Comparison of ENCODE assay signal across 9 cellular contexts in the genomic region with DNA sequence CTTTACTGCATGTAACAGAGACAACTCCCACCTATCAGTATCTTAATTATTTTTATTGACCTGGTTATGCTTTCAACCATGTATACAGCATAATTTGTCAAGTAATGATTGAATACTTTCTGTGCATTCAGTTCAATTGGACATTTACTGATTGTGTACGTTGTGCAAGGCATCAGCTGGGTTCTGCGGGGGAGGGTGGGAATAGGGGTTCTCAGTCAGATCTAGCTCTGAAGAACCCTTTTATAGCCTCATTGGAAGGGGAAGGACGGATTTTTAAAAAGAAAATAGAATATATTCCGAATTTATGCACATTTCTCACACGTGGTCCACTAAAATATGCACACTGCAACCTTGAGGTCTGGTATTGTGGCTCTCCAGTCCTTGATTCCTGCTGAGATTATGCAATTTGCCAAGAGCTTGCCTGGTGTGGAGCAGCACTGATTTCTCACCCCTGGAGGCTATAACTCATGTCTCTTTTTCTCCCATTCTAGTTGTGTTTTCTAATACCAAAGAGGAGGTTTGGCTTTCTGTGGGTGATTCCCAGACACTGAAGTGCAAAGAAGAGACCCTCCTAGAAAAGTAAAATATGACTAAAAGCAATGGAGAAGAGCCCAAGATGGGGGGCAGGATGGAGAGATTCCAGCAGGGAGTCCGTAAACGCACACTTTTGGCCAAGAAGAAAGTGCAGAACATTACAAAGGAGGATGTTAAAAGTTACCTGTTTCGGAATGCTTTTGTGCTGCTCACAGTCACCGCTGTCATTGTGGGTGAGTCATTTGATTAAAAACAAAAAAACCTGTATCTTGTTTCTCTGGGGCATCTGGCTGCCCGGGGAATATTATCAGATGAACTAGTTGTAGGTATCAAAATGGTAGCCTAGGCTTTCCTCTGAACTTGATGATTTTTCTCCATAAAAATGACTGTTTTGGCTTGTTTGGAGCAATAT. TPM values are rescaled to one million over a fixed set of nuclear protein-coding genes. Genes with fewer than 3 reads are reported as not detected.
DNase-seq lines count a peak whose midpoint lies in the region; ATAC-seq, FAIRE-seq and TF ChIP-seq lines count a peak whose summit lies in the region.
"Had no signal": no experiment of that assay in that cellular context is flagged by ENCODE, and none has a peak within 500 bp of the region (broad histone marks: within the 10 kb centered on the region; RNA-seq: fewer than 3 reads in every experiment).

No MANE protein-coding gene starts in this region.

- peak overlapping the region; percentile 11 for H3K9ac ChIP-seq in trophoblast cell (ENCODE audit: low read length)

- peak overlapping the region; percentile 88 for H3K4me3 ChIP-seq in PC-9
- peak overlapping the region; percentile 8 for H3K4me3 ChIP-seq in trophoblast cell (ENCODE audit: low read depth, low read length)

- H2BK120ac ChIP-seq in trophoblast cell (ENCODE audit: insufficient read depth, low read length, poor library complexity), result no peak overlapping the region

- peaks cover 13% of the 10 kb centered on the region; the same call in 1 of the 2 replicates for H3K9me3 ChIP-seq in PC-9 (ENCODE audit: insufficient read depth, low read depth)
- no peaks in the 10 kb centered on the region for H3K9me3 ChIP-seq in trophoblast cell (ENCODE audit: insufficient read depth, low read depth, low read length)

- no peak for ATAC-seq in HG03045 (IDR thresholded peaks at IDR 0.05; ENCODE audit: unreplicated experiment)

- no peak for FAIRE-seq in GM19239 (lab: Jason Lieb, UNC)

- H3K4me1 ChIP-seq in PC-9 (replicated peaks; ENCODE audit: insufficient read depth) (peaks cover 54% of the 10 kb centered on the region), trophoblast cell (ENCODE audit: control insufficient read depth in 1 of 2, insufficient read depth in 2 of 2, low read length in 2 of 2) (peaks cover 5 to 11% of the 10 kb centered on the region in 2 experiments)

- H2BK5ac ChIP-seq in trophoblast cell (ENCODE audit: low read depth, low read length, poor library complexity), result no peak overlapping the region

- no peaks in the 10 kb centered on the region; the same call in 1 of the 2 replicates for H3K9me2 ChIP-seq in PC-9 (ENCODE audit: insufficient read depth)

- no peak for TF ChIP-seq CTCF in PC-9 (conservative IDR thresholded peaks at IDR 0.05)

- CTCF ChIA-PET in PC-9 (lab: Charles Lee), result no interaction called here

- no peak overlapping the region for H2BK12ac ChIP-seq in trophoblast cell (ENCODE audit: low read length)

- DNase-seq in EL (peak; percentile 45), PC-9 (peak in 1 of 2 experiments; percentile 80), fibroblast of peridontal ligament (ENCODE audit: extremely low read depth) (peak; percentile 58), trophoblast cell (peak in 1 of 2 donors; percentile 52), GM19239 (ENCODE audit: insufficient read length, low spot score) (no peak), NCI-H2171 (lab: John Stamatoyannopoulos, UW) (no peak), retina (no peak)
- DNase-seq: activated CD4-positive, alpha-beta T cell treated with anti-CD3 and anti-CD28 coated beads, Interleukin-2, amount 10 ng/mL, durations not matched to agents 24 days and 14 days had no signal

- POLR2A ChIA-PET in PC-9 (lab: Charles Lee; ENCODE audit: unreplicated experiment), result no interaction called here

- no peak overlapping the region for H3K14ac ChIP-seq in trophoblast cell (ENCODE audit: low read length)

- H3K4me2 ChIP-seq in PC-9 (peak overlapping the region; percentile 89), trophoblast cell (ENCODE audit: low read length) (peak overlapping the region; percentile 60)

- H4K12ac ChIP-seq in trophoblast cell (ENCODE audit: low read depth, low read length), result no peak overlapping the region

- H3K23ac ChIP-seq in trophoblast cell (ENCODE audit: low read length), result no peak overlapping the region

- H3K27me3 ChIP-seq in PC-9 (ENCODE audit: insufficient read depth, low read depth) (no peaks in the 10 kb centered on the region), trophoblast cell (ENCODE audit: insufficient read depth, low read length) (no peaks in the 10 kb centered on the region)

- H3K36me3 ChIP-seq in PC-9 (ENCODE audit: low read depth) (peaks cover 46% of the 10 kb centered on the region), trophoblast cell (ENCODE audit: control insufficient read depth in 1 of 2, insufficient read depth in 2 of 2, low read length in 2 of 2) (peaks cover 6% of the 10 kb centered on the region in 2 experiments)

- peak overlapping the region; percentile 75 for H3K4ac ChIP-seq in trophoblast cell (ENCODE audit: low read depth, low read length)

- H3K27ac ChIP-seq in PC-9 (peak overlapping the region; percentile 75), trophoblast cell (ENCODE audit: low read depth, low read length) (peak overlapping the region; percentile 66)

- H3K79me2 ChIP-seq in PC-9 (ENCODE audit: low read depth) (peaks cover 45% of the 10 kb centered on the region), trophoblast cell (ENCODE audit: control insufficient read depth, insufficient read depth, low read length, poor library complexity) (peaks cover 3% of the 10 kb centered on the region)

- H3K18ac ChIP-seq in trophoblast cell (ENCODE audit: low read length), result no peak overlapping the region

- BruUV-seq in PC-9 (replicated peaks; lab: Mats Ljungman, UMichigan), result no TSS peak

- H3K79me1 ChIP-seq in trophoblast cell (ENCODE audit: low read length), result peaks cover 8% of the 10 kb centered on the region

- no peak overlapping the region for H2AK5ac ChIP-seq in trophoblast cell (ENCODE audit: low read length)

- intact Hi-C loops in PC-9 (cut with micrococcal nuclease; ENCODE audit: unreplicated experiment), result no loop called here

- peak overlapping the region; percentile 56 for H2AFZ ChIP-seq in PC-9
- H2AFZ ChIP-seq in trophoblast cell (ENCODE audit: insufficient read depth, low read length, poor library complexity), result no peak overlapping the region

- H4K8ac ChIP-seq in trophoblast cell (ENCODE audit: low read depth, low read length), result no peak overlapping the region

- H4K91ac ChIP-seq in trophoblast cell (ENCODE audit: low read depth, low read length), result no peak overlapping the region

- no peaks in the 10 kb centered on the region; the same call in 1 of the 2 replicates for H4K20me1 ChIP-seq in PC-9 (ENCODE audit: insufficient read depth)

- H3F3A ChIP-seq in PC-9 (ENCODE audit: insufficient read depth, low read depth), result peaks cover 36% of the 10 kb centered on the region

- WGBS in trophoblast cell (ENCODE audit: extremely low coverage, insufficient coverage, insufficient read length), result no CpG with 5 or more reads among the region's 10 CpGs

RNA-seq across cellular contexts. Expression of a gene that starts 1.7 kb away (rescaled TPM):
- total RNA-seq in PC-9 (2021), result 0.24 TPM in 1 of 2 replicates, not detected in the other
- polyA plus RNA-seq in trophoblast cell (2013), result 49.7 and 52.2 TPM in 2 replicates
- total RNA-seq: activated CD4-positive, alpha-beta T cell treated with anti-CD3 and anti-CD28 coated beads, Interleukin-2, amount 10 ng/mL, durations not matched to agents 24 days and 14 days had no signal

Comparison
In these comparisons a context has a peak if more than half of its experiments do, and no peak if none do; other contexts are left out.
1. DNase-seq: peak in EL (single experiment) and fibroblast of peridontal ligament (single experiment); none in GM19239 (single experiment), NCI-H2171 (single experiment) and retina (single experiment).